21 cellular contexts compared by ENCODE assay signal in genomic region chr4:144343143-144343755, GRCh38.
DNase-seq lines count a peak whose midpoint lies in the region; ATAC-seq and TF ChIP-seq lines count a peak whose summit lies in the region.
"Had no signal": no experiment of that assay in that cellular context is flagged by ENCODE, and none has a peak within 500 bp of the region (broad histone marks: within the 10 kb centered on the region; RNA-seq: fewer than 3 reads in every experiment).

No MANE protein-coding gene starts in this region.

- no peak for TF ChIP-seq POLR2A in adrenal gland (IDR thresholded peaks at IDR 0.05)

- H3K9me3 ChIP-seq in adrenal gland (replicated peaks in 1 of 3): no peaks in the 10 kb centered on the region
- H3K9me3 ChIP-seq: BE2C, colonic mucosa, pancreas, tibial nerve had no signal

- no peaks in the 10 kb centered on the region for H3K36me3 ChIP-seq in adrenal gland (replicated peaks in 1 of 2)
- H3K36me3 ChIP-seq: BE2C, brain microvascular endothelial cell, colonic mucosa, pancreas, tibial nerve had no signal

- in situ Hi-C loops in astrocyte of the spinal cord (cut with HindIII; ENCODE audit: low sequenced_read_pairs): no loop called here

- intact Hi-C loops in adrenal gland (cut with DNase I): no loop called here

- no peaks in the 10 kb centered on the region for H3K27me3 ChIP-seq in adrenal gland
- H3K27me3 ChIP-seq: BE2C, brain microvascular endothelial cell, colonic mucosa, pancreas, tibial nerve had no signal

- ATAC-seq in GM19351 (IDR thresholded peaks at IDR 0.05; ENCODE audit: unreplicated experiment) (peak; percentile 85), HG03280 (IDR thresholded peaks at IDR 0.05; ENCODE audit: unreplicated experiment) (peak; percentile 74), HG03175 (IDR thresholded peaks at IDR 0.05; ENCODE audit: unreplicated experiment) (no peak)
- ATAC-seq: activated T-helper 17 cell treated with anti-CD3 and anti-CD28 coated beads, Interleukin-2, amount 50 U/mL, for 72 hours; naive thymus-derived CD8-positive, alpha-beta T cell; pancreas had no signal

- no peaks in the 10 kb centered on the region for H3K27me3 Mint-ChIP-seq in mesothelial cell of epicardium (ENCODE audit: low read depth)
- H3K27me3 Mint-ChIP-seq: activated naive CD8-positive, alpha-beta T cell treated with anti-CD3 and anti-CD28 coated beads for 36 hours; activated T-helper 17 cell treated with anti-CD3 and anti-CD28 coated beads, Interleukin-2, amount 50 U/mL, for 72 hours had no signal

- H3K27ac Mint-ChIP-seq in mesothelial cell of epicardium: peak overlapping the region; percentile 52
- H3K27ac Mint-ChIP-seq: activated naive CD8-positive, alpha-beta T cell treated with anti-CD3 and anti-CD28 coated beads for 36 hours; activated T-helper 17 cell treated with anti-CD3 and anti-CD28 coated beads, Interleukin-2, amount 50 U/mL, for 72 hours had no signal

- H3K4me1 Mint-ChIP-seq in mesothelial cell of epicardium: peaks cover 39% of the 10 kb centered on the region
- H3K4me1 Mint-ChIP-seq: activated naive CD8-positive, alpha-beta T cell treated with anti-CD3 and anti-CD28 coated beads for 36 hours; activated T-helper 17 cell treated with anti-CD3 and anti-CD28 coated beads, Interleukin-2, amount 50 U/mL, for 72 hours; naive thymus-derived CD8-positive, alpha-beta T cell had no signal

- TF ChIP-seq CTCF in astrocyte of the spinal cord (IDR thresholded peaks at IDR 0.05; ENCODE audit: low read depth, low read length) (no peak), mesothelial cell of epicardium (IDR thresholded peaks at IDR 0.05; ENCODE audit: unreplicated experiment) (no peak), adrenal gland (IDR thresholded peaks at IDR 0.05) (no peak)

- peaks cover 9% of the 10 kb centered on the region for H3K9me3 Mint-ChIP-seq in mesothelial cell of epicardium

- H3K4me3 Mint-ChIP-seq in mesothelial cell of epicardium: no peak overlapping the region
- H3K4me3 Mint-ChIP-seq: activated naive CD8-positive, alpha-beta T cell treated with anti-CD3 and anti-CD28 coated beads for 36 hours; activated T-helper 17 cell treated with anti-CD3 and anti-CD28 coated beads, Interleukin-2, amount 50 U/mL, for 72 hours; naive thymus-derived CD8-positive, alpha-beta T cell had no signal

- DNase-seq in astrocyte of the spinal cord (ENCODE audit: low read depth, low spot score) (peak; percentile 58), mesothelial cell of epicardium (ENCODE audit: low spot score in 2 of 2, unreplicated experiment in 2 of 2) (no peak), pons (ENCODE audit: low spot score) (no peak), adrenal gland (no peak)
- DNase-seq: activated CD4-positive, CD25-positive, alpha-beta regulatory T cell treated with anti-CD3 and anti-CD28 coated beads, Interleukin-2, amount 50 U/mL, for 72 hours; activated naive CD8-positive, alpha-beta T cell treated with anti-CD3 and anti-CD28 coated beads for 36 hours; BE2C; brain microvascular endothelial cell; colonic mucosa; COR-L47; mesenchymal stem cell; naive thymus-derived CD8-positive, alpha-beta T cell; NCI-H1436 treated with DMSO at 0.1 percent for 48 hours; NCI-H82; pancreas; stimulated activated naive CD4-positive, alpha-beta T cell had no signal

- peaks cover 4% of the 10 kb centered on the region for H3K36me3 Mint-ChIP-seq in mesothelial cell of epicardium
- H3K36me3 Mint-ChIP-seq: activated naive CD8-positive, alpha-beta T cell treated with anti-CD3 and anti-CD28 coated beads for 36 hours; naive thymus-derived CD8-positive, alpha-beta T cell had no signal

- no peak overlapping the region for H3K27ac ChIP-seq in adrenal gland
- H3K27ac ChIP-seq: brain microvascular endothelial cell, colonic mucosa, pancreas, tibial nerve had no signal

- WGBS in adrenal gland, 4 donors: 72 to 77% (median 73%) methylated on average over 7 of the region's 7 CpGs

- H3K4me3 ChIP-seq in astrocyte of the spinal cord (ENCODE audit: low read depth, low read length): no peak overlapping the region
- H3K4me3 ChIP-seq in adrenal gland: no peak overlapping the region
- H3K4me3 ChIP-seq: colonic mucosa, pancreas, tibial nerve had no signal

- no peaks in the 10 kb centered on the region for H3K4me1 ChIP-seq in adrenal gland (replicated peaks in 1 of 2)
- H3K4me1 ChIP-seq: BE2C, colonic mucosa, pancreas, tibial nerve had no signal
